ENCODE assay signal across 18 cellular contexts in genomic region chr6:6960571-6961251, GRCh38.
A peak's percentile ranks its signal among the peaks of the same experiment; 100 is the strongest.
DNase-seq lines count a peak whose midpoint lies in the region; ATAC-seq and TF ChIP-seq lines count a peak whose summit lies in the region.
"Had no signal": no experiment of that assay in that cellular context is flagged by ENCODE, and none has a peak within 500 bp of the region (broad histone marks: within the 10 kb centered on the region; RNA-seq: fewer than 3 reads in every experiment).

No MANE protein-coding gene starts in this region.

- TF ChIP-seq EP300 in gastroesophageal sphincter (IDR thresholded peaks at IDR 0.05), result no peak

- no peaks in the 10 kb centered on the region for H3K9me3 ChIP-seq in HEK293 (ENCODE audit: control insufficient read depth, insufficient read depth, low read depth, low read length)
- no peaks in the 10 kb centered on the region for H3K9me3 ChIP-seq in thyroid gland
- no peaks in the 10 kb centered on the region for H3K9me3 ChIP-seq in gastroesophageal sphincter
- H3K9me3 ChIP-seq: SJSA1 had no signal

- TF ChIP-seq POLR2A in thyroid gland (IDR thresholded peaks at IDR 0.05) (no peak), gastroesophageal sphincter (IDR thresholded peaks at IDR 0.05) (no peak)

- H3K4me3 ChIP-seq in HEK293 (ENCODE audit: low read depth, low read length), result no peak overlapping the region
- H3K4me3 ChIP-seq in epithelial cell of esophagus (ENCODE audit: low read length), result no peak overlapping the region
- H3K4me3 ChIP-seq in thyroid gland (replicated peaks in 1 of 3), result no peak overlapping the region
- H3K4me3 ChIP-seq in gastroesophageal sphincter, result no peak overlapping the region
- H3K4me3 ChIP-seq: GM23248, SJSA1 had no signal

- H3K4me1 ChIP-seq in HEK293 (ENCODE audit: control insufficient read depth, insufficient read depth, low read length) (no peaks in the 10 kb centered on the region), thyroid gland (peaks cover 0 to 26% of the 10 kb centered on the region in 2 donors), gastroesophageal sphincter (no peaks in the 10 kb centered on the region)
- H3K4me1 ChIP-seq: SJSA1 had no signal

- H3K27me3 ChIP-seq in thyroid gland, result no peaks in the 10 kb centered on the region
- no peaks in the 10 kb centered on the region for H3K27me3 ChIP-seq in gastroesophageal sphincter
- H3K27me3 ChIP-seq: SJSA1 had no signal

- DNase-seq in NCI-H748 treated with DMSO at 0.1 percent for 48 hours (lab: John Stamatoyannopoulos, UW) (peak; percentile 52), epithelial cell of esophagus (ENCODE audit: low read depth) (peak; percentile 32), thyroid gland (peak; percentile 93 to 96)
- DNase-seq in activated naive CD4-positive, alpha-beta T cell (lab: John Stamatoyannopoulos, UW), result no peak
- DNase-seq: Calu3; CD4-positive, alpha-beta T cell; DMS53; GM23248; KBM-7; NCI-H1105 treated with DMSO at 0.1 percent for 48 hours; NCI-H187; NCI-H2171; NCI-H526 treated with DMSO at 0.1 percent for 48 hours had no signal

- POLR2A ChIA-PET in HEK293 (lab: Yijun Ruan, JAX), result no interaction called here

- no peak overlapping the region for H3K27ac ChIP-seq in HEK293 (ENCODE audit: extremely low read depth, low read depth, low read length)
- H3K27ac ChIP-seq in thyroid gland, result peak overlapping the region; percentile 60 to 81 (median 73)
- no peak overlapping the region for H3K27ac ChIP-seq in gastroesophageal sphincter
- H3K27ac ChIP-seq: GM23248, SJSA1 had no signal

- TF ChIP-seq CTCF in HEK293 (tag by site-specific recombination; IDR thresholded peaks at IDR 0.05) (no peak), epithelial cell of esophagus (IDR thresholded peaks at IDR 0.05; ENCODE audit: insufficient read depth, low read depth, low read length, missing control alignments) (no peak), thyroid gland (IDR thresholded peaks at IDR 0.05) (no peak), gastroesophageal sphincter (IDR thresholded peaks at IDR 0.05) (no peak)

- H3K36me3 ChIP-seq in HEK293 (ENCODE audit: control insufficient read depth in 2 of 2, insufficient read depth in 1 of 2, low read length in 2 of 2), result no peaks in the 10 kb centered on the region
- H3K36me3 ChIP-seq in thyroid gland, result no peaks in the 10 kb centered on the region
- no peaks in the 10 kb centered on the region for H3K36me3 ChIP-seq in gastroesophageal sphincter
- H3K36me3 ChIP-seq: SJSA1 had no signal

- ATAC-seq in HG02840 (IDR thresholded peaks at IDR 0.05; ENCODE audit: low FRiP score, unreplicated experiment) (no peak), gastroesophageal sphincter (no peak)
- ATAC-seq: HCT116 had no signal

- 60 to 63% methylated on average over 5 of the region's 5 CpGs for WGBS in thyroid gland, 2 donors
- WGBS in gastroesophageal sphincter (ENCODE audit: low coverage in 1 of 2), 2 donors, result 80 to 81% methylated on average over 4 to 5 of the region's 5 CpGs

- CTCF ChIA-PET in HEK293 (lab: Yijun Ruan, JAX), result no interaction called here

- intact Hi-C loops in thyroid gland (cut with DNase I), result no loop called here

TF ChIP-seq in HEK293, 187 proteins besides CTCF, POLR2A, EP300 and RAD21:
- TF ChIP-seq ZNF580 (tag by site-specific recombination; IDR thresholded peaks at IDR 0.05) (peak; percentile 75), ZNF280D (tag by site-specific recombination; IDR thresholded peaks at IDR 0.05) (peak; percentile 92), ZNF362 (tag by site-specific recombination; IDR thresholded peaks at IDR 0.05) (no peak), ZNF266 (tag by site-specific recombination; IDR thresholded peaks at IDR 0.05; ENCODE audit: low read depth) (no peak), ZNF146 (tag by site-specific recombination; IDR thresholded peaks at IDR 0.05) (peak; percentile 99)

Comparison
In these comparisons a context has a peak if more than half of its experiments do, and no peak if none do; other contexts are left out.
1. H3K27ac ChIP-seq: peak in thyroid gland (3 of 3); none in HEK293 (single experiment) and gastroesophageal sphincter (0 of 4).
2. DNase-seq: peak in NCI-H748 treated with DMSO at 0.1 percent for 48 hours (single experiment), epithelial cell of esophagus (single experiment) and thyroid gland (2 of 2); none in activated naive CD4-positive, alpha-beta T cell (0 of 4).